Comparison of ENCODE assay signal across 11 cellular contexts in genomic region chr3:48563382-48563918, GRCh38. TPM values are rescaled to one million over a fixed set of nuclear protein-coding genes. Genes with fewer than 3 reads are reported as not detected.
DNase-seq lines count a peak whose midpoint lies in the region; ATAC-seq and TF ChIP-seq lines count a peak whose summit lies in the region.
"Had no signal": no experiment of that assay in that cellular context is flagged by ENCODE, and none has a peak within 500 bp of the region (broad histone marks: within the 10 kb centered on the region; RNA-seq: fewer than 3 reads in every experiment).

Gene UCN2 (minus strand): TSS chr3:48563781. CDS start chr3:48563124, 657 bp downstream.

- no peak for ATAC-seq in gastroesophageal sphincter
- ATAC-seq in HG03095 (IDR thresholded peaks at IDR 0.05; ENCODE audit: unreplicated experiment), result no peak

- H3K27me3 ChIP-seq in neural cell (ENCODE audit: insufficient read depth, low read depth, low read length) (no peaks in the 10 kb centered on the region), gastroesophageal sphincter (no peaks in the 10 kb centered on the region)
- H3K27me3 ChIP-seq: vagina had no signal

- no peak for TF ChIP-seq CTCF in neural cell (IDR thresholded peaks at IDR 0.05; ENCODE audit: poor library complexity, severe bottlenecking)
- no peak for TF ChIP-seq CTCF in gastroesophageal sphincter (IDR thresholded peaks at IDR 0.05)

- TF ChIP-seq POLR2A in gastroesophageal sphincter (IDR thresholded peaks at IDR 0.05), result no peak

- no peaks in the 10 kb centered on the region for H3K9me2 ChIP-seq in neural cell (ENCODE audit: insufficient read depth, low read length)

- DNase-seq in DMS 273 (lab: John Stamatoyannopoulos, UW; ENCODE audit: unreplicated experiment) (peak; percentile 68), NCI-H524 (lab: John Stamatoyannopoulos, UW) (peak; percentile 12 to 59), cerebellum (ENCODE audit: low spot score) (peak; percentile 28), cortex of kidney (lab: John Stamatoyannopoulos, UW) (no peak)
- DNase-seq in activated CD8-positive, alpha-beta memory T cell treated with anti-CD3 and anti-CD28 coated beads for 24 hours, result no peak
- DNase-seq: activated gamma-delta T cell, KG1 had no signal

- TF ChIP-seq RAD21 in neural cell (conservative IDR thresholded peaks at IDR 0.05), result no peak

- H3K79me2 ChIP-seq in neural cell (replicated peaks; ENCODE audit: insufficient read depth, low read length), result no peaks in the 10 kb centered on the region

- H4K20me1 ChIP-seq in neural cell (ENCODE audit: insufficient read depth), result no peaks in the 10 kb centered on the region

- H3K9me3 ChIP-seq in neural cell (ENCODE audit: low read length) (no peaks in the 10 kb centered on the region), gastroesophageal sphincter (no peaks in the 10 kb centered on the region)
- H3K9me3 ChIP-seq: vagina had no signal

- H2AFZ ChIP-seq in neural cell (ENCODE audit: low read depth, low read length), result no peak within 1 kb of the TSS

- H3K4me3 ChIP-seq in neural cell (ENCODE audit: low read length) (no peak within 1 kb of the TSS), gastroesophageal sphincter (no peak within 1 kb of the TSS)
- H3K4me3 ChIP-seq: vagina had no signal

- H3K27ac ChIP-seq in neural cell (ENCODE audit: low read length) (no peak within 1 kb of the TSS), gastroesophageal sphincter (peak within 1 kb of the TSS in 1 of 4 donors; percentile 42)
- H3K27ac ChIP-seq: vagina had no signal

- H3F3A ChIP-seq in neural cell (ENCODE audit: insufficient read depth, low read length, poor library complexity, severe bottlenecking), result no peaks in the 10 kb centered on the region

- no peak within 1 kb of the TSS for H3K4me2 ChIP-seq in neural cell (ENCODE audit: low read length)

- TF ChIP-seq EP300 in neural cell (conservative IDR thresholded peaks at IDR 0.05; ENCODE audit: poor library complexity, severe bottlenecking), result no peak
- no peak for TF ChIP-seq EP300 in gastroesophageal sphincter (IDR thresholded peaks at IDR 0.05)

- H3K4me1 ChIP-seq in gastroesophageal sphincter, result peaks cover 0 to 32% (median 15%) of the 10 kb centered on the region in 3 donors

- WGBS in gastroesophageal sphincter (ENCODE audit: low coverage in 1 of 2), 2 donors, result 66 to 72% methylated on average over 2 to 3 of the region's 6 CpGs

- H3K9ac ChIP-seq in neural cell (ENCODE audit: low read length), result peak within 1 kb of the TSS; percentile 7

- no peaks in the 10 kb centered on the region for H3K36me3 ChIP-seq in neural cell (ENCODE audit: insufficient read depth, low read length)
- H3K36me3 ChIP-seq in gastroesophageal sphincter, result no peaks in the 10 kb centered on the region
- H3K36me3 ChIP-seq: vagina had no signal

TF ChIP-seq in neural cell, 6 proteins besides CTCF, POLR2A, EP300 and RAD21:
- TF ChIP-seq MXI1 (conservative IDR thresholded peaks at IDR 0.05; ENCODE audit: poor library complexity, severe bottlenecking) (no peak), TAF1 (IDR thresholded peaks at IDR 0.05; ENCODE audit: low read depth) (no peak), REST (IDR thresholded peaks at IDR 0.05; ENCODE audit: borderline replicate concordance) (no peak), EZH2 (IDR thresholded peaks at IDR 0.05; ENCODE audit: borderline replicate concordance, insufficient read depth, low read length, poor library complexity, severe bottlenecking) (no peak), SMC3 (conservative IDR thresholded peaks at IDR 0.05; ENCODE audit: poor library complexity) (no peak), POLR2AphosphoS5 (IDR thresholded peaks at IDR 0.05) (no peak)

RNA-seq across cellular contexts. Expression of gene UCN2, which starts in this region (rescaled TPM):
- 0.27 TPM for total RNA-seq in cerebellum
- polyA plus RNA-seq in neural cell, result 0.68 and 2.0 TPM in 2 replicates
- 0.49 and 0.58 TPM in 2 replicates for polyA minus RNA-seq in neural cell
- under 1 TPM in 1 of 4 donors, not detected in 3; 0.19 TPM for total RNA-seq in gastroesophageal sphincter

Comparison
In these comparisons a context has a peak if more than half of its experiments do, and no peak if none do; other contexts are left out.
1. Peak in DNase-seq in cerebellum; RNA of the gene not detected or under 1 TPM.
2. DNase-seq: peak in DMS 273 (single experiment) and NCI-H524 (2 of 2); none in cortex of kidney (single experiment) and activated CD8-positive, alpha-beta memory T cell treated with anti-CD3 and anti-CD28 coated beads for 24 hours (single experiment).